In the genomic region with DNA sequence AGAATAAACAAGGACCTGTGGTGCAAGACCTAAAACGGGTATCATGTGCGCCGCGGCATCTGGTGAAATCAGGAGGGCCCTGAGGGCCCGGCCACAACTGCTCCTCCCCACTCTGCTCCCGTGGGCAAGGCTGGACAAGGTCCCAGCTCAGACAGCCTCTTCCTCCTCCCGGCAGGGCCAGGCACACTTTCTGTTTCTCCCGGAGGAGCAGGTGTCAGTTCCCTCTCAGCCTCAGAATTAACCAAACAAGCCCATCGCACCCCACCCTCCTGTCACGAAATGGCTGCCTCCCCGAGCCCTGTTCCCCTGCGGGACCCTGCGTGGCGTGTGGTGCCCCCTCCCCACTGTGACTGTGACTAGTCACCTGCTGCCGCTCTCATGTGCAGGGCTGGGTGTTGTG, we compare ENCODE assay signal across 24 cellular contexts. TPM values are rescaled to one million over a fixed set of nuclear protein-coding genes. Genes with fewer than 3 reads are reported as not detected.
DNase-seq lines count a peak whose midpoint lies in the region; ATAC-seq and TF ChIP-seq lines count a peak whose summit lies in the region.
"Had no signal": no experiment of that assay in that cellular context is flagged by ENCODE, and none has a peak within 500 bp of the region (broad histone marks: within the 10 kb centered on the region; RNA-seq: fewer than 3 reads in every experiment).

No MANE protein-coding gene starts in this region.

- ATAC-seq in RWPE2 (ENCODE audit: low read depth): no peak
- peak in 5 of 8 donors; percentile 32 to 58 (median 43) for ATAC-seq in heart right ventricle
- ATAC-seq in lower lobe of right lung: peak; percentile 13 to 53
- no peak for ATAC-seq in naive thymus-derived CD8-positive, alpha-beta T cell
- ATAC-seq: body of pancreas; HCT116; stimulated activated naive CD8-positive, alpha-beta T cell treated with anti-CD3 and anti-CD28 coated beads, Interleukin-15, amount 100 ng/mL, for 72 hours had no signal

- 73 to 78% methylated on average over 15 of the region's 15 CpGs for WGBS in heart right ventricle, 2 donors

- no peaks in the 10 kb centered on the region for H3K27me3 Mint-ChIP-seq in type B pancreatic cell
- H3K27me3 Mint-ChIP-seq in naive thymus-derived CD8-positive, alpha-beta T cell: no peaks in the 10 kb centered on the region
- H3K27me3 Mint-ChIP-seq: CD4-positive, CD25-positive, alpha-beta regulatory T cell; stimulated activated naive CD8-positive, alpha-beta T cell treated with anti-CD3 and anti-CD28 coated beads, Interleukin-15, amount 100 ng/mL, for 72 hours had no signal

- TF ChIP-seq CTCF in RWPE2 (IDR thresholded peaks at IDR 0.05; ENCODE audit: poor library complexity, severe bottlenecking) (no peak), heart right ventricle (IDR thresholded peaks at IDR 0.05) (no peak), lower lobe of right lung (IDR thresholded peaks at IDR 0.05) (no peak), type B pancreatic cell (conservative IDR thresholded peaks at IDR 0.05) (no peak)

- H3K27ac ChIP-seq in RWPE2 (ENCODE audit: poor library complexity, severe bottlenecking) (no peak overlapping the region), heart right ventricle (peak overlapping the region in 3 of 10 donors; percentile 28 to 43 (median 41)), lower lobe of right lung (no peak overlapping the region)
- H3K27ac ChIP-seq: body of pancreas, tibial artery had no signal

- peak; percentile 47 for DNase-seq in RWPE2 (ENCODE audit: low spot score)
- DNase-seq in heart right ventricle: no peak
- DNase-seq in lower lobe of right lung: no peak
- no peak for DNase-seq in type B pancreatic cell (ENCODE audit: extremely low spot score, unreplicated experiment)
- DNase-seq in NCI-H187 (lab: John Stamatoyannopoulos, UW): no peak
- DNase-seq in NCI-H226: no peak
- DNase-seq in naive thymus-derived CD8-positive, alpha-beta T cell: no peak
- DNase-seq: activated CD8-positive, alpha-beta memory T cell treated with anti-CD3 and anti-CD28 coated beads for 24 hours; body of pancreas; CD4-positive, CD25-positive, alpha-beta regulatory T cell; glutamatergic neuron; KG1; mesenchymal stem cell; MM.1S; NCI-H1417; NCI-H2081 treated with DMSO at 0.1 percent for 48 hours; NCI-H345; nucleus accumbens; SK-N-SH; stimulated activated naive CD8-positive, alpha-beta T cell treated with anti-CD3 and anti-CD28 coated beads, Interleukin-15, amount 100 ng/mL, for 72 hours; tibial artery had no signal

- intact Hi-C loops in heart right ventricle (cut with DNase I) (no loop called here), lower lobe of right lung (cut with DNase I) (no loop called here)

- H3K27me3 ChIP-seq in RWPE2 (ENCODE audit: insufficient read depth, poor library complexity, severe bottlenecking) (no peaks in the 10 kb centered on the region), heart right ventricle (no peaks in the 10 kb centered on the region), lower lobe of right lung (ENCODE audit: low read depth) (no peaks in the 10 kb centered on the region)
- H3K27me3 ChIP-seq: body of pancreas, tibial artery had no signal

- H3K27ac Mint-ChIP-seq in type B pancreatic cell: peak overlapping the region; percentile 67
- peak overlapping the region in 1 of 10 donors; percentile 59 for H3K27ac Mint-ChIP-seq in naive thymus-derived CD8-positive, alpha-beta T cell
- H3K27ac Mint-ChIP-seq: CD4-positive, CD25-positive, alpha-beta regulatory T cell; T-helper 1 cell treated with Interleukin-12 subunit alpha and Interleukin-12 subunit beta and Interleukin-4 antibody, amounts not matched to agents 30 μg/mL and 1 μg/mL, for 36 hours had no signal

- no peaks in the 10 kb centered on the region for H3K9me3 Mint-ChIP-seq in type B pancreatic cell
- no peaks in the 10 kb centered on the region for H3K9me3 Mint-ChIP-seq in naive thymus-derived CD8-positive, alpha-beta T cell
- H3K9me3 Mint-ChIP-seq: stimulated activated naive CD8-positive, alpha-beta T cell treated with anti-CD3 and anti-CD28 coated beads, Interleukin-15, amount 100 ng/mL, for 72 hours; T-helper 1 cell treated with Interleukin-12 subunit alpha and Interleukin-12 subunit beta and Interleukin-4 antibody, amounts not matched to agents 30 μg/mL and 1 μg/mL, for 36 hours had no signal

- H3K4me1 ChIP-seq in RWPE2 (ENCODE audit: insufficient read depth, poor library complexity, severe bottlenecking): no peaks in the 10 kb centered on the region
- H3K4me1 ChIP-seq in heart right ventricle: peaks cover 8 to 70% (median 36%) of the 10 kb centered on the region in 9 donors
- peaks cover 7% of the 10 kb centered on the region for H3K4me1 ChIP-seq in lower lobe of right lung
- H3K4me1 ChIP-seq: body of pancreas had no signal

- H3K4me1 Mint-ChIP-seq in type B pancreatic cell (ENCODE audit: unreplicated experiment): no peaks in the 10 kb centered on the region
- peaks cover 21 to 54% (median 36%) of the 10 kb centered on the region in 4 donors for H3K4me1 Mint-ChIP-seq in naive thymus-derived CD8-positive, alpha-beta T cell

- H3K36me3 Mint-ChIP-seq in type B pancreatic cell: peaks cover 20% of the 10 kb centered on the region
- peaks cover 0 to 83% (median 3%) of the 10 kb centered on the region in 3 donors for H3K36me3 Mint-ChIP-seq in naive thymus-derived CD8-positive, alpha-beta T cell

- POLR2A ChIA-PET in naive thymus-derived CD8-positive, alpha-beta T cell (lab: Charles Lee): no interaction called here

- H3K4me3 ChIP-seq in RWPE2 (ENCODE audit: severe bottlenecking): no peak overlapping the region
- H3K4me3 ChIP-seq in heart right ventricle: no peak overlapping the region
- no peak overlapping the region for H3K4me3 ChIP-seq in lower lobe of right lung
- H3K4me3 ChIP-seq: body of pancreas, skin epidermis, tibial artery had no signal

- no peak overlapping the region for H3K4me3 Mint-ChIP-seq in type B pancreatic cell
- no peak overlapping the region for H3K4me3 Mint-ChIP-seq in naive thymus-derived CD8-positive, alpha-beta T cell
- H3K4me3 Mint-ChIP-seq: CD4-positive, CD25-positive, alpha-beta regulatory T cell; stimulated activated naive CD8-positive, alpha-beta T cell treated with anti-CD3 and anti-CD28 coated beads, Interleukin-15, amount 100 ng/mL, for 72 hours; T-helper 1 cell treated with Interleukin-12 subunit alpha and Interleukin-12 subunit beta and Interleukin-4 antibody, amounts not matched to agents 30 μg/mL and 1 μg/mL, for 36 hours had no signal

- H3K36me3 ChIP-seq in RWPE2 (ENCODE audit: low read depth) (peaks cover 83% of the 10 kb centered on the region), heart right ventricle (peaks cover 0 to 97% (median 36%) of the 10 kb centered on the region in 9 donors), lower lobe of right lung (peaks cover 96% of the 10 kb centered on the region)

- H3K9me3 ChIP-seq in RWPE2 (ENCODE audit: severe bottlenecking): no peaks in the 10 kb centered on the region
- H3K9me3 ChIP-seq in heart right ventricle: no peaks in the 10 kb centered on the region
- no peaks in the 10 kb centered on the region for H3K9me3 ChIP-seq in lower lobe of right lung
- H3K9me3 ChIP-seq: body of pancreas, SK-N-SH, tibial artery had no signal

RNA-seq across cellular contexts. Expression of a gene that starts 15.2 kb away (rescaled TPM):
- total RNA-seq in heart right ventricle (100 to 1,000 TPM; 109 to 188 (median 148) TPM), lower lobe of right lung (209 TPM), type B pancreatic cell (ENCODE audit: low replicate concordance) (168 and 195 TPM in 2 replicates)
- 100 to 1,000 TPM; 122 to 172 TPM for polyA plus RNA-seq in heart right ventricle
- total RNA-seq in naive thymus-derived CD8-positive, alpha-beta T cell: 10 to 100 TPM; 62.0 to 68.7 TPM
- polyA plus RNA-seq in naive thymus-derived CD8-positive, alpha-beta T cell: 10 to 100 TPM; 42.4 to 54.1 (median 44.3) TPM

RNA-seq across cellular contexts. Expression of a gene that starts 40.4 kb away (rescaled TPM):
- total RNA-seq in heart right ventricle (10 to 100 TPM; 56.9 to 80.9 (median 72.6) TPM), lower lobe of right lung (88.2 TPM), type B pancreatic cell (ENCODE audit: low replicate concordance) (61.0 and 81.2 TPM in 2 replicates)
- polyA plus RNA-seq in heart right ventricle: 10 to 100 TPM; 14.9 to 70.0 TPM
- total RNA-seq in naive thymus-derived CD8-positive, alpha-beta T cell: 10 to 100 TPM; 50.2 to 54.6 TPM
- 10 to 100 TPM; 82.8 to 94.1 (median 86.7) TPM for polyA plus RNA-seq in naive thymus-derived CD8-positive, alpha-beta T cell

RNA-seq across cellular contexts. Expression of a gene that starts 56.7 kb away (rescaled TPM):
- total RNA-seq in heart right ventricle: 10 to 100 TPM; 58.1 to 89.5 (median 67.0) TPM
- 10 to 100 TPM; 39.6 to 59.3 TPM for polyA plus RNA-seq in heart right ventricle
- 76.9 TPM for total RNA-seq in lower lobe of right lung
- 75.6 and 92.4 TPM in 2 replicates for total RNA-seq in type B pancreatic cell (ENCODE audit: low replicate concordance)
- 100 to 1,000 TPM; 167 to 186 TPM for total RNA-seq in naive thymus-derived CD8-positive, alpha-beta T cell
- 10 to 100 TPM; 56.2 to 72.8 (median 62.3) TPM for polyA plus RNA-seq in naive thymus-derived CD8-positive, alpha-beta T cell

Comparison
In these comparisons a context has a peak if more than half of its experiments do, and no peak if none do; other contexts are left out.
1. ATAC-seq: peak in heart right ventricle (5 of 8) and lower lobe of right lung (2 of 2); none in RWPE2 (single experiment) and naive thymus-derived CD8-positive, alpha-beta T cell (0 of 2).